Comparison of ENCODE assay signal across 7 cellular contexts in the genomic region with DNA sequence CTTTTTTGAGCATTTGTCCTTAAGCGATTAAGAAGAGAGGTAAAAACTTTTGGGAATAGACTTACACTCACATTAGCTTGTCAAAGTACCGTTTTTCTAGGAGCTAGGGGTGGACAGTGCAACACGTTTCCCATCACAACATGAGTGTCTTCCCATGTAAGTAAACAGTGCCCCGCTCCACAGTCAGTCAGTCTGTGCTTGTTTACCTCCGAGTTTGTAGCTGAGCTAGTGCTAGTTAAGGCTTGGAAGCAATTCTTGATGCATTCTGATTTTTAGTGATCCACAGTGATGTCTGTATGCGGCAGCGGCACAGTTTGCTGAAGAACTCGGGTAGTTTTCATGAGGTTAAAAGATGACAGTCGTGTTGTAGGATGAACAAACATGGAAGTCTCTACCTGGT. TPM values are rescaled to one million over a fixed set of nuclear protein-coding genes. Genes with fewer than 3 reads are reported as not detected.
DNase-seq lines count a peak whose midpoint lies in the region; ATAC-seq and TF ChIP-seq lines count a peak whose summit lies in the region.

No MANE protein-coding gene starts in this region.

- H3K27ac ChIP-seq in OCI-LY3 (ENCODE audit: low read length) (peak overlapping the region; percentile 80), colonic mucosa (peak overlapping the region; percentile 94), muscle layer of duodenum (ENCODE audit: low read length) (peak overlapping the region; percentile 87)

- ATAC-seq in HG03571 (IDR thresholded peaks at IDR 0.05; ENCODE audit: unreplicated experiment) (no peak), GM19023 (IDR thresholded peaks at IDR 0.05; ENCODE audit: unreplicated experiment) (no peak)

- peak overlapping the region; percentile 90 for H3K4me2 ChIP-seq in OCI-LY3 (ENCODE audit: low read length)

- H3K4me3 ChIP-seq in GM12875 (ENCODE audit: low read depth, low read length) = peak overlapping the region; percentile 90
- peak overlapping the region; percentile 83 for H3K4me3 ChIP-seq in OCI-LY3 (ENCODE audit: low read length)
- peak overlapping the region; percentile 58 for H3K4me3 ChIP-seq in colonic mucosa
- H3K4me3 ChIP-seq in muscle layer of duodenum (ENCODE audit: low read depth in 1 of 2, low read length in 2 of 2) = peak overlapping the region; percentile 83 to 85

- peaks cover 27% of the 10 kb centered on the region for H3K4me1 ChIP-seq in OCI-LY3 (ENCODE audit: low read length)
- no peaks in the 10 kb centered on the region for H3K4me1 ChIP-seq in colonic mucosa
- peaks cover 6 to 33% of the 10 kb centered on the region in 2 donors for H3K4me1 ChIP-seq in muscle layer of duodenum (ENCODE audit: control insufficient read depth in 1 of 2, insufficient read depth in 2 of 2, low read length in 2 of 2)

- H4K20me1 ChIP-seq in OCI-LY3 (ENCODE audit: insufficient read depth, low read length) = peaks cover 26% of the 10 kb centered on the region

- intact Hi-C loops in colonic mucosa (cut with DNase I) = no loop called here

- H2AFZ ChIP-seq in OCI-LY3 (ENCODE audit: low read depth, low read length) = 0 out of 2 replicates have a peak overlapping the region, but pooled peaks have one; percentile 92

- no peak for TF ChIP-seq CTCF in GM12875 (IDR thresholded peaks at IDR 0.05; ENCODE audit: borderline replicate concordance, insufficient read depth, low read depth, low read length)
- no peak for TF ChIP-seq CTCF in OCI-LY3 (IDR thresholded peaks at IDR 0.05; ENCODE audit: low read depth, low read length)
- TF ChIP-seq CTCF in colonic mucosa (IDR thresholded peaks at IDR 0.05) = no peak

- peaks cover 57% of the 10 kb centered on the region for H3K79me2 ChIP-seq in OCI-LY3 (ENCODE audit: low read length)

- H3K36me3 ChIP-seq in OCI-LY3 (replicated peaks; ENCODE audit: low read depth, low read length) (no peaks in the 10 kb centered on the region), colonic mucosa (no peaks in the 10 kb centered on the region), muscle layer of duodenum (ENCODE audit: control insufficient read depth in 1 of 2, insufficient read depth in 2 of 2, low read length in 2 of 2) (peaks cover 0 to 3% of the 10 kb centered on the region in 2 donors)

- no peaks in the 10 kb centered on the region for H3K27me3 ChIP-seq in OCI-LY3 (ENCODE audit: low read depth, low read length)
- no peaks in the 10 kb centered on the region for H3K27me3 ChIP-seq in colonic mucosa
- H3K27me3 ChIP-seq in muscle layer of duodenum (ENCODE audit: low read depth, low read length) = no peaks in the 10 kb centered on the region

- no peak for DNase-seq in colonic mucosa
- DNase-seq in effector CD4-positive, alpha-beta T cell = no peak

- H3K9ac ChIP-seq in OCI-LY3 (ENCODE audit: low read length) (peak overlapping the region; percentile 85), colonic mucosa (ENCODE audit: low read depth in 2 of 2, low read length in 2 of 2) (peak overlapping the region; percentile 87 to 91)

- H3K9me3 ChIP-seq in OCI-LY3 (ENCODE audit: insufficient read depth, low read length) (no peaks in the 10 kb centered on the region), colonic mucosa (no peaks in the 10 kb centered on the region), muscle layer of duodenum (ENCODE audit: control insufficient read depth in 1 of 2, low read length in 2 of 2) (no peaks in the 10 kb centered on the region)

RNA-seq across cellular contexts. Expression of a gene that starts 0.9 kb away (rescaled TPM):
- 10 to 100 TPM; 15.7 to 16.6 TPM for total RNA-seq in colonic mucosa
